In the genomic region with DNA sequence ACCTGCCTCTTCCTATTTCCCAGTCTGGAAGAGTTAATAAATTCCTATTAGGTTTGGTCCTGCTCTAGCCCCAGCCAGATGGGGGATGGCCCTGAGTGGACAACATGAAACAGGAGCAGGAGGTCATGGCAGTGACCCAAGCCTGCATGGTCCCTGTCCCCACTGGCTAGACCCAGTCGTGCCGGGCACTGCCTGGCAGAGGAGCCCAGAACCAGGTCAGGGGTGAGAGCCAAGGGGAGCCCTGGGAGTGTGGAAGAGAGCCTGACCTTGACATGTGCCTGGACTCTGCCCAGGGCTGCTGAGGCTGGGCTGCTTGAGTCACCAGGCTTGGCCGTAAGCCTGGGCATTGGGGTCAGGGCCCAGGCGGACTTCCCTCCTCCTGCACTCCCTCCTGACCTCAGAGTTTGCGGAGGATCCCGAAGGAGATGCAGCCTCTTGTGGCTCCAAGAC, we compare ENCODE assay signal across 2 cellular contexts.
TF ChIP-seq lines count a peak whose summit lies in the region.

No MANE protein-coding gene starts in this region.

TF ChIP-seq in endothelial cell of umbilical vein, 7 proteins besides CTCF, POLR2A, EP300 and RAD21:
- TF ChIP-seq MYC (IDR thresholded peaks at IDR 0.05; ENCODE audit: low read depth, low read length) (no peak), FOS (IDR thresholded peaks at IDR 0.05; ENCODE audit: borderline replicate concordance, insufficient read depth, low read length) (no peak)

TF ChIP-seq in HepG2, 621 proteins besides CTCF, POLR2A, EP300 and RAD21 (continues in another document):
- TF ChIP-seq ZNF670 (CRISPR knock-in tag; IDR thresholded peaks at IDR 0.05; ENCODE audit: borderline replicate concordance) (peak; percentile 41; the same call in 1 of the 2 replicates), RXRA (CRISPR knock-in tag; IDR thresholded peaks at IDR 0.05) (peak; percentile 89), NRL (CRISPR knock-in tag; IDR thresholded peaks at IDR 0.05; ENCODE audit: borderline replicate concordance) (0 out of 2 replicates have a peak, but pooled peaks have one; percentile 12), SIN3B (IDR thresholded peaks at IDR 0.05; ENCODE audit: low read length) (no peak), MXD1 (CRISPR knock-in tag; IDR thresholded peaks at IDR 0.05) (0 out of 2 replicates have a peak, but pooled peaks have one; percentile 52), GATAD1 (CRISPR knock-in tag; IDR thresholded peaks at IDR 0.05) (0 out of 2 replicates have a peak, but pooled peaks have one; percentile 17), CENPT (CRISPR knock-in tag; IDR thresholded peaks at IDR 0.05; ENCODE audit: low read depth) (no peak), MTA1 (CRISPR knock-in tag; IDR thresholded peaks at IDR 0.05; ENCODE audit: borderline replicate concordance) (peak; percentile 65; the same call in 1 of the 2 replicates), GABPA (IDR thresholded peaks at IDR 0.05; ENCODE audit: low read depth, low read length) (no peak), GABPA (CRISPR knock-in tag; IDR thresholded peaks at IDR 0.05; ENCODE audit: low read depth) (no peak), GATAD2A (CRISPR knock-in tag; IDR thresholded peaks at IDR 0.05) (peak; percentile 62), TEAD3 (CRISPR knock-in tag; optimal IDR thresholded peaks at IDR 0.05; ENCODE audit: borderline replicate concordance) (peak; percentile 7), TARDBP (CRISPR knock-in tag; IDR thresholded peaks at IDR 0.05) (0 out of 2 replicates have a peak, but pooled peaks have one; percentile 39), ZNF556 (CRISPR knock-in tag; IDR thresholded peaks at IDR 0.05; ENCODE audit: borderline replicate concordance) (no peak), HNRNPL (IDR thresholded peaks at IDR 0.05; ENCODE audit: low read depth, low read length) (peak; percentile 94), FOSL2 (CRISPR knock-in tag; IDR thresholded peaks at IDR 0.05) (peak; percentile 76), SOX6 (IDR thresholded peaks at IDR 0.05) (no peak), SOX6 (CRISPR knock-in tag; IDR thresholded peaks at IDR 0.05) (peak; percentile 36; the same call in 1 of the 2 replicates), PPARG (CRISPR knock-in tag; conservative IDR thresholded peaks at IDR 0.05) (peak; percentile 77), BORCS8-MEF2B (CRISPR knock-in tag; IDR thresholded peaks at IDR 0.05) (0 out of 2 replicates have a peak, but pooled peaks have one; percentile 36), ESRRA (CRISPR knock-in tag; IDR thresholded peaks at IDR 0.05; ENCODE audit: low read depth) (peak; percentile 64; the same call in 1 of the 2 replicates), NR2F1 (CRISPR knock-in tag; IDR thresholded peaks at IDR 0.05) (peak; percentile 79 to 88), KDM5B (CRISPR knock-in tag; IDR thresholded peaks at IDR 0.05; ENCODE audit: borderline replicate concordance) (peak; percentile 53; the same call in 1 of the 2 replicates), ZNF354B (CRISPR knock-in tag; IDR thresholded peaks at IDR 0.05) (0 out of 2 replicates have a peak, but pooled peaks have one; percentile 29), RARA (CRISPR knock-in tag; IDR thresholded peaks at IDR 0.05) (peak; percentile 89), THAP9 (CRISPR knock-in tag; IDR thresholded peaks at IDR 0.05; ENCODE audit: borderline replicate concordance) (peak; percentile 50; the same call in 1 of the 2 replicates), CBX2 (IDR thresholded peaks at IDR 0.05; ENCODE audit: low read depth, low read length) (no peak), CBX2 (CRISPR knock-in tag; IDR thresholded peaks at IDR 0.05; ENCODE audit: low read depth) (no peak), FLYWCH1 (CRISPR knock-in tag; IDR thresholded peaks at IDR 0.05) (no peak), SP140L (CRISPR knock-in tag; IDR thresholded peaks at IDR 0.05; ENCODE audit: borderline replicate concordance) (no peak), SKI (IDR thresholded peaks at IDR 0.05; ENCODE audit: partially characterized antibody) (peak; percentile 90), ARID2 (CRISPR knock-in tag; IDR thresholded peaks at IDR 0.05; ENCODE audit: borderline replicate concordance) (no peak), HDAC1 (CRISPR knock-in tag; IDR thresholded peaks at IDR 0.05) (0 out of 2 replicates have a peak, but pooled peaks have one; percentile 28), SALL1 (CRISPR knock-in tag; IDR thresholded peaks at IDR 0.05) (peak; percentile 58), RXRB (CRISPR knock-in tag; IDR thresholded peaks at IDR 0.05; ENCODE audit: borderline replicate concordance) (peak; percentile 74), PCBP1 (IDR thresholded peaks at IDR 0.05; ENCODE audit: borderline replicate concordance, low read depth, low read length) (no peak), ZNF687 (CRISPR knock-in tag; IDR thresholded peaks at IDR 0.05) (peak; percentile 69), NR2F6 (IDR thresholded peaks at IDR 0.05) (peak; percentile 52; the same call in 1 of the 2 replicates), NR2F6 (CRISPR knock-in tag; IDR thresholded peaks at IDR 0.05) (peak; percentile 80), GABPB1 (CRISPR knock-in tag; IDR thresholded peaks at IDR 0.05) (0 out of 2 replicates have a peak, but pooled peaks have one; percentile 30), ZNF788 (CRISPR knock-in tag; IDR thresholded peaks at IDR 0.05; ENCODE audit: borderline replicate concordance) (no peak), XRCC5 (optimal IDR thresholded peaks at IDR 0.05; ENCODE audit: low read length) (peak; percentile 40), ZNF83 (CRISPR knock-in tag; IDR thresholded peaks at IDR 0.05; ENCODE audit: borderline replicate concordance) (no peak), ZNF652 (CRISPR knock-in tag; IDR thresholded peaks at IDR 0.05; ENCODE audit: borderline replicate concordance, low read depth) (0 out of 2 replicates have a peak, but pooled peaks have one; percentile 61), REPIN1 (CRISPR knock-in tag; IDR thresholded peaks at IDR 0.05; ENCODE audit: borderline replicate concordance, low read depth) (0 out of 2 replicates have a peak, but pooled peaks have one; percentile 28), TRIM22 (IDR thresholded peaks at IDR 0.05) (no peak), ZNF317 (CRISPR knock-in tag; IDR thresholded peaks at IDR 0.05) (0 out of 2 replicates have a peak, but pooled peaks have one; percentile 22), ATF4 (CRISPR knock-in tag; IDR thresholded peaks at IDR 0.05) (no peak), MYC (CRISPR knock-in tag; IDR thresholded peaks at IDR 0.05; ENCODE audit: borderline replicate concordance) (0 out of 2 replicates have a peak, but pooled peaks have one; percentile 13), HNRNPK (IDR thresholded peaks at IDR 0.05; ENCODE audit: low read depth, low read length, poor library complexity, severe bottlenecking) (no peak), HNF4A (CRISPR knock-in tag; IDR thresholded peaks at IDR 0.05) (peak; percentile 68), LCORL (IDR thresholded peaks at IDR 0.05) (no peak), LCORL (CRISPR knock-in tag; IDR thresholded peaks at IDR 0.05) (no peak), ZNF776 (CRISPR knock-in tag; IDR thresholded peaks at IDR 0.05) (0 out of 2 replicates have a peak, but pooled peaks have one; percentile 44)
- TF ChIP-seq, protein P1, sequence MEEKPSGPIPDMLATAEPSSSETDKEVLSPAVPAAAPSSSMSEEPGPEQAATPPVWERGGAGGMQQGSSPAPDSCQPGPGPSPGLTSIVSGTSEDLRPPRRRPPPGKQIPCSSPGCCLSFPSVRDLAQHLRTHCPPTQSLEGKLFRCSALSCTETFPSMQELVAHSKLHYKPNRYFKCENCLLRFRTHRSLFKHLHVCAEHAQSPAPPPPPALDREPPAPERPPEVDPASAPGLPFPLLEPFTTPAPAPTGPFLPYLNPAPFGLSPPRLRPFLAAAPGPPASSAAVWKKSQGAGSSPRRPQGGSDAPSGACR (CRISPR knock-in tag; IDR thresholded peaks at IDR 0.05) = no peak
- TF ChIP-seq, protein P2, sequence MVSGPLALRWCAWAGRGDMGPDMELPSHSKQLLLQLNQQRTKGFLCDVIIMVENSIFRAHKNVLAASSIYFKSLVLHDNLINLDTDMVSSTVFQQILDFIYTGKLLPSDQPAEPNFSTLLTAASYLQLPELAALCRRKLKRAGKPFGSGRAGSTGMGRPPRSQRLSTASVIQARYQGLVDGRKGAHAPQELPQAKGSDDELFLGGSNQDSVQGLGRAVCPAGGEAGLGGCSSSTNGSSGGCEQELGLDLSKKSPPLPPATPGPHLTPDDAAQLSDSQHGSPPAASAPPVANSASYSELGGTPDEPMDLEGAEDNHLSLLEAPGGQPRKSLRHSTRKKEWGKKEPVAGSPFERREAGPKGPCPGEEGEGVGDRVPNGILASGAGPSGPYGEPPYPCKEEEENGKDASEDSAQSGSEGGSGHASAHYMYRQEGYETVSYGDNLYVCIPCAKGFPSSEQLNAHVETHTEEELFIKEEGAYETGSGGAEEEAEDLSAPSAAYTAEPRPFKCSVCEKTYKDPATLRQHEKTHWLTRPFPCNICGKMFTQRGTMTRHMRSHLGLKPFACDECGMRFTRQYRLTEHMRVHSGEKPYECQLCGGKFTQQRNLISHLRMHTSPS (CRISPR knock-in tag; IDR thresholded peaks at IDR 0.05; ENCODE audit: low read depth) = peak; percentile 92
